24 cellular contexts compared by ENCODE assay signal in the genomic region with DNA sequence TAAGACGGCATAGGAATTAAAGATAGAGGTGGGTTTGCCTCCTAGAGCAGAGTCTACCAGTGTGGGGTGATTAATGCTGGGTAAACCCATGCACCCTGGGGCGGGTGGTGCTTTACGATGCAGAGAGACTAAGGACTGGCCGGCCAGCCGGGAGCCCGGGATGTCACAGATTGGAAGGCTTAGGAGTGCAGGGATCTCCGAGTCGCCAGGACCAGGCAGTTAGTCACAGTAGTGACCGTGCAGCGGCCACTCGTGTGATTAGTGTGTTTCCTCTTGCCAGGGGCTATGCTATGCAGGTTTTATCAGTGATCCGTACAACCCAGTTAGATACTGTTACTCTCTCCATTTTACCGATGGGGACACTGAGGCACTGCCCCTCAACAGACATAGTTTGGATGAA.
"Had no signal": no experiment of that assay in that cellular context is flagged by ENCODE, and none has a peak within 500 bp of the region (broad histone marks: within the 10 kb centered on the region; RNA-seq: fewer than 3 reads in every experiment).

No MANE protein-coding gene starts in this region.

- H3K27ac Mint-ChIP-seq: activated naive CD4-positive, alpha-beta T cell treated with anti-CD3 and anti-CD28 coated beads for 36 hours; nephron had no signal

- H3K4me3 Mint-ChIP-seq: activated naive CD4-positive, alpha-beta T cell treated with anti-CD3 and anti-CD28 coated beads for 36 hours; immature natural killer cell; nephron had no signal

- H3K27me3 Mint-ChIP-seq: progenitor cell of endocrine pancreas had no signal

- DNase-seq: activated CD4-positive, alpha-beta T cell treated with anti-CD3 and anti-CD28 coated beads for 4 hours; activated CD4-positive, alpha-beta T cell treated with anti-CD3 and anti-CD28 coated beads, Interleukin-2, amount 50 U/mL, for 4 hours; activated CD8-positive, alpha-beta memory T cell treated with anti-CD3 and anti-CD28 coated beads for 24 hours; activated naive CD4-positive, alpha-beta T cell treated with anti-CD3 and anti-CD28 coated beads for 36 hours; activated T-cell treated with anti-CD3 and anti-CD28 coated beads, Interleukin-2, amount 50 U/mL, for 1 hour; amniotic stem cell; brain microvascular endothelial cell; cortex of kidney; foreskin fibroblast; head of caudate nucleus; hypothalamus; immature natural killer cell; kidney glomerular epithelial cell; left lung; ovary; stimulated activated CD4-positive, alpha-beta T cell treated with anti-CD3 and anti-CD28 coated beads, Interleukin-15, amount 100 ng/mL, for 24 hours; stimulated activated CD4-positive, alpha-beta T cell treated with anti-CD3 and anti-CD28 coated beads, Interleukin-2, amount 100 ng/mL, for 24 hours; stimulated activated naive CD8-positive, alpha-beta T cell treated with anti-CD3 and anti-CD28 coated beads, Interleukin-15, Interleukin-2, amounts not matched to agents 100 U/mL and 50 U/mL, for 24 hours; testis; transverse colon had no signal

- H3K9me3 Mint-ChIP-seq: immature natural killer cell, nephron had no signal

- ATAC-seq: esophagus mucosa; left lung; mucosa of descending colon; stimulated activated naive CD8-positive, alpha-beta T cell treated with anti-CD3 and anti-CD28 coated beads, Interleukin-15, Interleukin-2, amounts not matched to agents 100 U/mL and 50 U/mL, for 24 hours had no signal
